Comparison of ENCODE assay signal across 8 cellular contexts in genomic region chr6:44127186-44128019, GRCh38. TPM values are rescaled to one million over a fixed set of nuclear protein-coding genes. Genes with fewer than 3 reads are reported as not detected.
DNase-seq lines count a peak whose midpoint lies in the region; ATAC-seq and TF ChIP-seq lines count a peak whose summit lies in the region.

Gene MRPL14, minus strand, starts transcription at chr6:44127452. Its CDS starts 10,841 bp downstream, at chr6:44116611.
Gene TMEM63B, plus strand, starts transcription at chr6:44127554. Its CDS starts 7,031 bp downstream, at chr6:44134585.

- no peaks in the 10 kb centered on the region for H3K27me3 ChIP-seq in lower lobe of right lung (ENCODE audit: low read depth)

- intact Hi-C loops in activated CD8-positive, alpha-beta T cell treated with anti-CD3 and anti-CD28 coated beads for 36 hours (cut with micrococcal nuclease): no loop called here
- intact Hi-C loops in lower lobe of right lung (cut with DNase I): no loop called here

- peaks cover 21% of the 10 kb centered on the region for H3K36me3 Mint-ChIP-seq in activated CD8-positive, alpha-beta T cell treated with anti-CD3 and anti-CD28 coated beads for 36 hours (ENCODE audit: low read depth)

- CTCF ChIA-PET in activated CD8-positive, alpha-beta T cell treated with anti-CD3 and anti-CD28 coated beads for 36 hours (lab: Charles Lee): no interaction called here

- H3K4me1 ChIP-seq in lower lobe of right lung: peaks cover 51% of the 10 kb centered on the region

- no peak for TF ChIP-seq CTCF in AG09309 (IDR thresholded peaks at IDR 0.05; ENCODE audit: control insufficient read depth, insufficient read depth, low read depth, low read length, missing control alignments)
- no peak for TF ChIP-seq CTCF in activated CD8-positive, alpha-beta T cell treated with anti-CD3 and anti-CD28 coated beads for 36 hours (IDR thresholded peaks at IDR 0.05)
- no peak for TF ChIP-seq CTCF in lower lobe of right lung (IDR thresholded peaks at IDR 0.05)

- H3K4me3 Mint-ChIP-seq in activated CD8-positive, alpha-beta T cell treated with anti-CD3 and anti-CD28 coated beads for 36 hours: peak within 1 kb of the TSS; percentile 84

- no peaks in the 10 kb centered on the region for H3K9me3 Mint-ChIP-seq in activated CD8-positive, alpha-beta T cell treated with anti-CD3 and anti-CD28 coated beads for 36 hours

- H3K4me1 Mint-ChIP-seq in activated CD8-positive, alpha-beta T cell treated with anti-CD3 and anti-CD28 coated beads for 36 hours (ENCODE audit: low read depth): peaks cover 39% of the 10 kb centered on the region

- peaks cover 3% of the 10 kb centered on the region for H3K36me3 ChIP-seq in lower lobe of right lung

- H3K27me3 Mint-ChIP-seq in activated CD8-positive, alpha-beta T cell treated with anti-CD3 and anti-CD28 coated beads for 36 hours: no peaks in the 10 kb centered on the region

- H3K4me3 ChIP-seq in AG09309 (ENCODE audit: control insufficient read depth, low read depth, low read length) (peak within 1 kb of the TSS; percentile 79), lower lobe of right lung (peak within 1 kb of the TSS; percentile 93)

- TF ChIP-seq POLR2A in GM18951 (IDR thresholded peaks at IDR 0.05; ENCODE audit: extremely low read depth, insufficient read depth, insufficient read length): peak; percentile 88

- in situ Hi-C loops in GM18951 (cut with MboI; ENCODE audit: low sequenced_read_pairs, unreplicated experiment): no loop called here

- ATAC-seq in HG03280 (IDR thresholded peaks at IDR 0.05; ENCODE audit: unreplicated experiment) (peak; percentile 72), lower lobe of right lung (peak; percentile 92 to 95)
- peak; percentile 85 for ATAC-seq in activated CD8-positive, alpha-beta T cell treated with anti-CD3 and anti-CD28 coated beads for 36 hours

- H3K9me3 ChIP-seq in lower lobe of right lung: no peaks in the 10 kb centered on the region

- peak within 1 kb of the TSS; percentile 91 for H3K27ac ChIP-seq in lower lobe of right lung

- no peak for DNase-seq in AG09309 (ENCODE audit: low read depth)
- DNase-seq in NCI-H774 (lab: John Stamatoyannopoulos, UW): peak; percentile 86
- DNase-seq in activated CD8-positive, alpha-beta T cell treated with anti-CD3 and anti-CD28 coated beads for 36 hours: peak; percentile 89
- DNase-seq in ecto neural progenitor cell (ENCODE audit: low spot score): peak; percentile 94
- peak; percentile 91 for DNase-seq in lower lobe of right lung
- DNase-seq in stimulated activated CD4-positive, alpha-beta T cell treated with anti-CD3 and anti-CD28 coated beads, TNF-alpha, amount 100 ng/mL, for 1 hour (ENCODE audit: low read depth in 3 of 3, low spot score in 1 of 3): peak; percentile 81 to 90 (median 89)

- peak within 1 kb of the TSS; percentile 96 for H3K27ac Mint-ChIP-seq in activated CD8-positive, alpha-beta T cell treated with anti-CD3 and anti-CD28 coated beads for 36 hours

- POLR2A ChIA-PET in activated CD8-positive, alpha-beta T cell treated with anti-CD3 and anti-CD28 coated beads for 36 hours (lab: Charles Lee): interaction anchor here (1.4 kb wide), 1 partner anchor 120 kb away, joined by 5 read pairs; no protein-coding TSS in a partner anchor

RNA-seq across cellular contexts. Expression of gene MRPL14, which starts in this region (rescaled TPM):
- 10 to 100 TPM; 42.8 to 44.3 TPM for total RNA-seq in activated CD8-positive, alpha-beta T cell treated with anti-CD3 and anti-CD28 coated beads for 36 hours
- 83.9 TPM for total RNA-seq in lower lobe of right lung

RNA-seq across cellular contexts. Expression of gene TMEM63B, which starts in this region (rescaled TPM):
- 10 to 100 TPM in 1 of 2 experiments, 1 to 10 TPM in 1; 9.1 to 12.9 TPM for total RNA-seq in activated CD8-positive, alpha-beta T cell treated with anti-CD3 and anti-CD28 coated beads for 36 hours
- total RNA-seq in lower lobe of right lung: 99.2 TPM
